In the genomic region with DNA sequence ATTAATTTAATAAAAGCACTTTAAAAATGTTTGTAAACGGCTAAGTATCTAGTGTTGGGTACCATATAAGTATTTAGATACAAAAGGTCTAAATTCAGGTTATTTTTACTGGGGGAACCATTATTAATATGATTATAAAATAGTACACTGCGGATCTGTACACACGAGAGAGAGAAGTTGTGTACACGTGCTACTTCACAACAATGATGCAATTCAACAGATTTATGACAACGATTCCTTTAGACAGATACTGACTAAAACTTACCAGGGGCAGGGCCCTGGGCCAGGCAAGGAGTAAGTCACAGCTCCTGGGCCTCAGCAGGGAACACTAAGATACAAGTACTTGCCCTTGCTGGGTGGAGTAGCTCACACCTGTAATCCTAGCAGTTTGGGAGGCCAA, we compare ENCODE assay signal across 23 cellular contexts. TPM values are rescaled to one million over a fixed set of nuclear protein-coding genes. Genes with fewer than 3 reads are reported as not detected.
DNase-seq lines count a peak whose midpoint lies in the region; ATAC-seq and TF ChIP-seq lines count a peak whose summit lies in the region.
"Had no signal": no experiment of that assay in that cellular context is flagged by ENCODE, and none has a peak within 500 bp of the region (broad histone marks: within the 10 kb centered on the region; RNA-seq: fewer than 3 reads in every experiment).

No MANE protein-coding gene starts in this region.

- H3K4me2 ChIP-seq in SU-DHL-6 (ENCODE audit: low read depth, low read length, poor library complexity, severe bottlenecking), result no peak overlapping the region
- H3K4me2 ChIP-seq: BLaER1, GM23338 had no signal

- H3K4me3 ChIP-seq in SU-DHL-6 (ENCODE audit: insufficient read depth, low read length, poor library complexity, severe bottlenecking), result no peak overlapping the region
- no peak overlapping the region for H3K4me3 ChIP-seq in right lobe of liver
- H3K4me3 ChIP-seq: BLaER1, GM12878, GM23338 had no signal

- peaks cover 0 to 4% (median 0%) of the 10 kb centered on the region in 4 donors for H3K4me1 ChIP-seq in right lobe of liver

- intact Hi-C loops in activated CD4-positive, alpha-beta T cell treated with anti-CD3 and anti-CD28 coated beads, Interleukin-2, amount 10 ng/mL, durations not matched to agents 24 days and 14 days (cut with micrococcal nuclease), result no loop called here
- intact Hi-C loops in right lobe of liver (cut with DNase I), result no loop called here

- no peak overlapping the region for H3K27ac Mint-ChIP-seq in activated CD4-positive, alpha-beta T cell treated with anti-CD3 and anti-CD28 coated beads, Interleukin-2, amount 10 ng/mL, durations not matched to agents 24 days and 14 days
- H3K27ac Mint-ChIP-seq: B cell; CD4-positive, CD25-positive, alpha-beta regulatory T cell; GM23338; H9 had no signal

- H3K27ac ChIP-seq in SU-DHL-6 (ENCODE audit: low read depth, low read length), result no peak overlapping the region
- no peak overlapping the region for H3K27ac ChIP-seq in right lobe of liver
- H3K27ac ChIP-seq: 22Rv1, BLaER1, C4-2B had no signal

- WGBS in right lobe of liver (ENCODE audit: insufficient coverage, low coverage, low lambda C conversion rate, missing lambda C conversion rate), result 63% methylated on average over 5 of the region's 5 CpGs

- TF ChIP-seq POLR2A in right lobe of liver (IDR thresholded peaks at IDR 0.05), result no peak

- H3K9ac ChIP-seq in SU-DHL-6 (ENCODE audit: low read length), result no peak overlapping the region
- H3K9ac ChIP-seq: BLaER1 had no signal

- peaks cover 3% of the 10 kb centered on the region for H3K27me3 Mint-ChIP-seq in activated CD4-positive, alpha-beta T cell treated with anti-CD3 and anti-CD28 coated beads, Interleukin-2, amount 10 ng/mL, durations not matched to agents 24 days and 14 days

- H4K20me1 ChIP-seq in SU-DHL-6 (ENCODE audit: low read depth, low read length), result no peaks in the 10 kb centered on the region
- H4K20me1 ChIP-seq: BLaER1 had no signal

- H3K27me3 ChIP-seq in SU-DHL-6 (ENCODE audit: low read length) (no peaks in the 10 kb centered on the region), right lobe of liver (no peaks in the 10 kb centered on the region)
- H3K27me3 ChIP-seq: BLaER1 had no signal

- peaks cover 15% of the 10 kb centered on the region for H3K4me1 Mint-ChIP-seq in activated CD4-positive, alpha-beta T cell treated with anti-CD3 and anti-CD28 coated beads, Interleukin-2, amount 10 ng/mL, durations not matched to agents 24 days and 14 days
- H3K4me1 Mint-ChIP-seq: GM23338, H9 had no signal

- H3K9me3 Mint-ChIP-seq in activated CD4-positive, alpha-beta T cell treated with anti-CD3 and anti-CD28 coated beads, Interleukin-2, amount 10 ng/mL, durations not matched to agents 24 days and 14 days, result no peaks in the 10 kb centered on the region
- H3K9me3 Mint-ChIP-seq: CD8-positive, alpha-beta T cell had no signal

- no peaks in the 10 kb centered on the region for H3K36me3 ChIP-seq in SU-DHL-6 (ENCODE audit: low read length)
- H3K36me3 ChIP-seq in right lobe of liver, result no peaks in the 10 kb centered on the region
- H3K36me3 ChIP-seq: BLaER1 had no signal

- DNase-seq in activated CD4-positive, alpha-beta T cell treated with anti-CD3 and anti-CD28 coated beads, Interleukin-2, amount 10 ng/mL, durations not matched to agents 24 days and 14 days, result peak; percentile 49
- no peak for DNase-seq in activated CD4-positive, alpha-beta T cell treated with anti-CD3 and anti-CD28 coated beads for 4 hours
- DNase-seq in NOMO-1 treated with DMSO at 0.1 percent for 48 hours (lab: John Stamatoyannopoulos, UW; ENCODE audit: unreplicated experiment) (peak; percentile 48), left lobe of liver (ENCODE audit: low spot score) (no peak), right lobe of liver (no peak), GM20000 (ENCODE audit: low spot score) (no peak)
- DNase-seq in effector CD4-positive, alpha-beta T cell, result no peak
- DNase-seq: CD4-positive, CD25-positive, alpha-beta regulatory T cell; CD8-positive, alpha-beta T cell; DMS 273 treated with DMSO at 0.1 percent for 48 hours; DMS79; EL; GDM1; H9 had no signal

- H2AFZ ChIP-seq in SU-DHL-6 (ENCODE audit: low read depth, low read length, severe bottlenecking), result peak overlapping the region; percentile 34
- H2AFZ ChIP-seq: GM23338 had no signal

- no peak for ATAC-seq in left lobe of liver
- no peak for ATAC-seq in right lobe of liver
- ATAC-seq: CD8-positive, alpha-beta T cell; GM12878; GM23338; HCT116 had no signal

- H3K9me3 ChIP-seq in SU-DHL-6 (ENCODE audit: insufficient read depth, low read length) (no peaks in the 10 kb centered on the region), right lobe of liver (no peaks in the 10 kb centered on the region)
- H3K9me3 ChIP-seq: BLaER1 had no signal

- peaks cover 6% of the 10 kb centered on the region; the same call in 1 of the 2 replicates for H3F3A ChIP-seq in SU-DHL-6 (ENCODE audit: insufficient read depth)

- H3K36me3 Mint-ChIP-seq in activated CD4-positive, alpha-beta T cell treated with anti-CD3 and anti-CD28 coated beads, Interleukin-2, amount 10 ng/mL, durations not matched to agents 24 days and 14 days (ENCODE audit: low read depth), result peaks cover 3% of the 10 kb centered on the region
- H3K36me3 Mint-ChIP-seq: CD4-positive, CD25-positive, alpha-beta regulatory T cell; CD8-positive, alpha-beta T cell had no signal

- no peaks in the 10 kb centered on the region for H3K9me2 ChIP-seq in SU-DHL-6 (replicated peaks; ENCODE audit: insufficient read depth, low read length)

- H3K79me2 ChIP-seq in SU-DHL-6 (ENCODE audit: insufficient read depth, low read length), result no peaks in the 10 kb centered on the region

- no peak for TF ChIP-seq CTCF in SU-DHL-6 (IDR thresholded peaks at IDR 0.05; ENCODE audit: insufficient read depth, low read length, poor library complexity, severe bottlenecking)
- TF ChIP-seq CTCF in right lobe of liver (IDR thresholded peaks at IDR 0.05), result no peak
- TF ChIP-seq CTCF in GM20000 (IDR thresholded peaks at IDR 0.05; ENCODE audit: extremely low read depth, missing control alignments), result no peak

- H3K4me3 Mint-ChIP-seq in activated CD4-positive, alpha-beta T cell treated with anti-CD3 and anti-CD28 coated beads, Interleukin-2, amount 10 ng/mL, durations not matched to agents 24 days and 14 days, result no peak overlapping the region
- H3K4me3 Mint-ChIP-seq: B cell; CD4-positive, CD25-positive, alpha-beta regulatory T cell; CD8-positive, alpha-beta T cell; GM23338; H9 had no signal

RNA-seq across cellular contexts. Expression of a gene that starts 29.1 kb away (rescaled TPM):
- not detected in 2 replicates for total RNA-seq in activated CD4-positive, alpha-beta T cell treated with anti-CD3 and anti-CD28 coated beads, Interleukin-2, amount 10 ng/mL, durations not matched to agents 24 days and 14 days
- not detected for total RNA-seq in left lobe of liver
- total RNA-seq in right lobe of liver, result not detected
- total RNA-seq: B cell; CD4-positive, CD25-positive, alpha-beta regulatory T cell; CD8-positive, alpha-beta T cell; GM23338; H4; H9 had no signal

RNA-seq across cellular contexts. Expression of a gene that starts 43.0 kb away (rescaled TPM):
- total RNA-seq in activated CD4-positive, alpha-beta T cell treated with anti-CD3 and anti-CD28 coated beads, Interleukin-2, amount 10 ng/mL, durations not matched to agents 24 days and 14 days, result 40.3 and 41.1 TPM in 2 replicates
- 9.9 TPM for total RNA-seq in left lobe of liver
- total RNA-seq in right lobe of liver, result 10 to 100 TPM in 4 of 6 experiments, 1 to 10 TPM in 2; 7.3 to 15.4 (median 10.2) TPM

Comparison
In these comparisons a context has a peak if more than half of its experiments do, and no peak if none do; other contexts are left out.
1. DNase-seq: peak in activated CD4-positive, alpha-beta T cell treated with anti-CD3 and anti-CD28 coated beads, Interleukin-2, amount 10 ng/mL, durations not matched to agents 24 days and 14 days (single experiment) and NOMO-1 treated with DMSO at 0.1 percent for 48 hours (single experiment); none in activated CD4-positive, alpha-beta T cell treated with anti-CD3 and anti-CD28 coated beads for 4 hours (0 of 2), left lobe of liver (single experiment), right lobe of liver (0 of 3), GM20000 (single experiment) and effector CD4-positive, alpha-beta T cell (single experiment).